Comparison of ENCODE assay signal across 1 cellular context in genomic region chr10:25766687-25767221, GRCh38.
TF ChIP-seq lines count a peak whose summit lies in the region.

No MANE protein-coding gene starts in this region.

TF ChIP-seq in WTC11, 78 proteins besides CTCF, POLR2A, EP300 and RAD21 (continued from another document):
- no peak for TF ChIP-seq ZNF425 (CRISPR knock-in tag; conservative IDR thresholded peaks at IDR 0.05)
- no peak for TF ChIP-seq GRHL2 (CRISPR knock-in tag; IDR thresholded peaks at IDR 0.05; ENCODE audit: insufficient replicate concordance, severe bottlenecking)
- 0 out of 2 replicates have a peak, but pooled peaks have one; percentile 52 for TF ChIP-seq ERG (CRISPR knock-in tag; IDR thresholded peaks at IDR 0.05)
- TF ChIP-seq TEAD1 (CRISPR knock-in tag; IDR thresholded peaks at IDR 0.05) = peak; percentile 20; the same call in 1 of the 2 replicates
- TF ChIP-seq FOXJ3 (CRISPR knock-in tag; IDR thresholded peaks at IDR 0.05; ENCODE audit: borderline replicate concordance) = no peak
- TF ChIP-seq E2F1 (CRISPR knock-in tag; IDR thresholded peaks at IDR 0.05) = no peak
- no peak for TF ChIP-seq CDX4 (CRISPR knock-in tag; IDR thresholded peaks at IDR 0.05; ENCODE audit: borderline replicate concordance)
TF ChIP-seq in WTC11: peak in this region for 6.
